ENCODE assay signal across 1 cellular context in the genomic region with DNA sequence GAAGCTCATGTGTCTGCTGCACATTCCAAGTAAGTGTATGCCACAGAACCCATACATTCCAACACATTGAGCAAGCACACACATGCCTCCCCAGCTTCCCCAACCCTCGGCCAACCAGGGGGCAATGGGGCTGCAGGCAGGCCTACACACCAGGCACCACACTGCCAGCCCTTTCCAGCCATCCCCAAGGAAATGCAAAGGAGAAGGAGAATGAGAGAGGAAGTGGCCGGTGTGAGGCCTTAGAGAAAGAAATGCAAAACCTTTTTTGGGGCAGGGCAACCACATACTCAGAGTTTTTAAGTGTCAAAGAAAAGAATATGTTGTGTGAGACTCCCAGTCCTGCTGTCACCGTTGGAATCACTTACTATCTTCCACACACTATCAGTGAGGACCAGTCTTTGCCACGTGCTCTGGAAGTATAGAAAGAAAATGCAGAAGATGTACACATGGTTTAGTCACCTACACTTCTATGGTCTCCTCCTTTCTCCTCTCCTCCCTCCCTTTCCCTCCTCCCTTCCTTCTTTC.
TF ChIP-seq lines count a peak whose summit lies in the region.

No MANE protein-coding gene starts in this region.

TF ChIP-seq in SK-N-SH treated with all-trans-retinoic acid at 6 μM for 48 hours, 23 proteins besides CTCF, POLR2A, EP300 and RAD21 (continued from another document):
- TF ChIP-seq, protein P1, sequence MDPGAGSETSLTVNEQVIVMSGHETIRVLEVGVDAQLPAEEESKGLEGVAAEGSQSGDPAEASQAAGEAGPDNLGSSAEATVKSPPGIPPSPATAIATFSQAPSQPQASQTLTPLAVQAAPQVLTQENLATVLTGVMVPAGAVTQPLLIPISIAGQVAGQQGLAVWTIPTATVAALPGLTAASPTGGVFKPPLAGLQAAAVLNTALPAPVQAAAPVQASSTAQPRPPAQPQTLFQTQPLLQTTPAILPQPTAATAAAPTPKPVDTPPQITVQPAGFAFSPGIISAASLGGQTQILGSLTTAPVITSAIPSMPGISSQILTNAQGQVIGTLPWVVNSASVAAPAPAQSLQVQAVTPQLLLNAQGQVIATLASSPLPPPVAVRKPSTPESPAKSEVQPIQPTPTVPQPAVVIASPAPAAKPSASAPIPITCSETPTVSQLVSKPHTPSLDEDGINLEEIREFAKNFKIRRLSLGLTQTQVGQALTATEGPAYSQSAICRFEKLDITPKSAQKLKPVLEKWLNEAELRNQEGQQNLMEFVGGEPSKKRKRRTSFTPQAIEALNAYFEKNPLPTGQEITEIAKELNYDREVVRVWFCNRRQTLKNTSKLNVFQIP (CRISPR knock-in tag; IDR thresholded peaks at IDR 0.05; ENCODE audit: borderline replicate concordance, low read depth): no peak
- no peak for TF ChIP-seq ZNF8 (CRISPR knock-in tag; IDR thresholded peaks at IDR 0.05)
